ENCODE assay signal across 18 cellular contexts in the genomic region with DNA sequence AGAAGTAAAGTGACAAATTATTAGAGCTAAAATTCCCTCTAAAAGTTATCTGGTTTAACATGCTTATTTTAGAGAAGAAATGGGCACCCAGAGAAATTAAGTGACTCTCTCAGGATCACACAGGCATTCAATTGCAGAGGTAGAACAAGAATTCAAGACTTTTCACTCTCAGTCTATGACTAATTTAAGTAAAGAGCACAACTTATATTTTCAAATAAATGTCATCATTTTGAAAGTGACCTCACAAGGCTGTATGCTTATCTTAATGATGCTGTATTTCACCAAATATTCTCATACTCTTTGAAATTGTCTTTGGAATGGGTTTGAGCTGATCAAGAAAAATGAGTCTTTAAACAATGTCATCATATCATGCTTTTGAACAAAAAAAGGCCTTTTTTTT.
DNase-seq lines count a peak whose midpoint lies in the region; ATAC-seq lines count a peak whose summit lies in the region.
"Had no signal": no experiment of that assay in that cellular context is flagged by ENCODE, and none has a peak within 500 bp of the region (broad histone marks: within the 10 kb centered on the region; RNA-seq: fewer than 3 reads in every experiment).

No MANE protein-coding gene starts in this region.

- H3K9me3 Mint-ChIP-seq in T-helper 2 cell treated with Interferon-gamma antibody and Interleukin-4, amounts not matched to agents 5 μg/mL and 100 μg/mL, for 36 hours: no peaks in the 10 kb centered on the region
- H3K9me3 Mint-ChIP-seq in memory B cell: peaks cover 2% of the 10 kb centered on the region
- H3K9me3 Mint-ChIP-seq: activated B cell treated with CpG ODN at 0.5 μM for 24 hours; stimulated activated naive B cell treated with anti-CD40 and anti-IgM and Interleukin-4, amounts not matched to agents 10 μg/mL and 1 μg/mL and 100 μg/mL, for 72 hours had no signal

- no peak for DNase-seq in activated CD4-positive, CD25-positive, alpha-beta regulatory T cell (lab: John Stamatoyannopoulos, UW)
- DNase-seq in T-helper 2 cell treated with Interferon-gamma antibody and Interleukin-4, amounts not matched to agents 5 μg/mL and 100 μg/mL, for 36 hours (ENCODE audit: low spot score): no peak
- DNase-seq in memory B cell (ENCODE audit: low spot score in 2 of 2) (no peak), DMS79 (lab: John Stamatoyannopoulos, UW) (no peak), HPDE6-E6E7 (ENCODE audit: extremely low spot score) (no peak), islet precursor cell (no peak)
- DNase-seq: activated B cell treated with CpG ODN at 0.5 μM for 24 hours; C1 segment of cervical spinal cord; colonic mucosa; IMR-90; kidney glomerular epithelial cell; NCI-H2029; stimulated activated CD4-positive, alpha-beta T cell treated with anti-CD3 and anti-CD28 coated beads, Interleukin-12 subunit alpha, Interleukin-12 subunit beta, amount 100 ng/mL, for 4 hours; stimulated activated naive B cell treated with anti-CD40 and anti-IgM and Interleukin-4, amounts not matched to agents 10 μg/mL and 1 μg/mL and 100 μg/mL, for 72 hours; upper lobe of left lung had no signal

- no peaks in the 10 kb centered on the region for H3K27me3 Mint-ChIP-seq in T-helper 2 cell treated with Interferon-gamma antibody and Interleukin-4, amounts not matched to agents 5 μg/mL and 100 μg/mL, for 36 hours (ENCODE audit: low read depth)
- H3K27me3 Mint-ChIP-seq in memory B cell: no peaks in the 10 kb centered on the region
- H3K27me3 Mint-ChIP-seq: activated B cell treated with CpG ODN at 0.5 μM for 24 hours; stimulated activated naive B cell treated with anti-CD40 and anti-IgM and Interleukin-4, amounts not matched to agents 10 μg/mL and 1 μg/mL and 100 μg/mL, for 72 hours had no signal

- H3K4me1 Mint-ChIP-seq in T-helper 2 cell treated with Interferon-gamma antibody and Interleukin-4, amounts not matched to agents 5 μg/mL and 100 μg/mL, for 36 hours (ENCODE audit: low read depth): peaks cover 65% of the 10 kb centered on the region
- peaks cover 30% of the 10 kb centered on the region for H3K4me1 Mint-ChIP-seq in memory B cell

- H3K4me3 Mint-ChIP-seq in T-helper 2 cell treated with Interferon-gamma antibody and Interleukin-4, amounts not matched to agents 5 μg/mL and 100 μg/mL, for 36 hours: no peak overlapping the region
- no peak overlapping the region for H3K4me3 Mint-ChIP-seq in memory B cell
- H3K4me3 Mint-ChIP-seq: activated B cell treated with CpG ODN at 0.5 μM for 24 hours had no signal

- H3K27ac Mint-ChIP-seq in T-helper 2 cell treated with Interferon-gamma antibody and Interleukin-4, amounts not matched to agents 5 μg/mL and 100 μg/mL, for 36 hours: peak overlapping the region; percentile 67
- peak overlapping the region; percentile 87 for H3K27ac Mint-ChIP-seq in memory B cell

- ATAC-seq in activated CD4-positive, CD25-positive, alpha-beta regulatory T cell treated with anti-CD3 and anti-CD28 coated beads, Interleukin-2, amount 50 U/mL, for 24 hours: peak; percentile 47 to 48
- peak; percentile 34 for ATAC-seq in GM18867 (IDR thresholded peaks at IDR 0.05; ENCODE audit: unreplicated experiment)
- no peak for ATAC-seq in memory B cell (ENCODE audit: low read depth)
- ATAC-seq: Right ventricle myocardium inferior had no signal

- peaks cover 53% of the 10 kb centered on the region for H3K36me3 Mint-ChIP-seq in T-helper 2 cell treated with Interferon-gamma antibody and Interleukin-4, amounts not matched to agents 5 μg/mL and 100 μg/mL, for 36 hours (ENCODE audit: low read depth)
- peaks cover 25% of the 10 kb centered on the region for H3K36me3 Mint-ChIP-seq in memory B cell
